1 cellular context compared by ENCODE assay signal in genomic region chr2:10316860-10317259, GRCh38.
TF ChIP-seq lines count a peak whose summit lies in the region.

No MANE protein-coding gene starts in this region.

TF ChIP-seq in SK-N-SH, 30 proteins besides CTCF, POLR2A, EP300 and RAD21 (continued from another document):
- no peak for TF ChIP-seq FOXM1 (IDR thresholded peaks at IDR 0.05; ENCODE audit: low read depth)
- TF ChIP-seq USF2 (IDR thresholded peaks at IDR 0.05; ENCODE audit: borderline replicate concordance, low read depth, low read length), result no peak
- no peak for TF ChIP-seq RFX5 (IDR thresholded peaks at IDR 0.05; ENCODE audit: low read length)
- TF ChIP-seq FOSL2 (IDR thresholded peaks at IDR 0.05; ENCODE audit: borderline replicate concordance, low read depth), result no peak
- TF ChIP-seq YY1 (IDR thresholded peaks at IDR 0.05; ENCODE audit: low read depth), result no peak
- TF ChIP-seq, protein P1, sequence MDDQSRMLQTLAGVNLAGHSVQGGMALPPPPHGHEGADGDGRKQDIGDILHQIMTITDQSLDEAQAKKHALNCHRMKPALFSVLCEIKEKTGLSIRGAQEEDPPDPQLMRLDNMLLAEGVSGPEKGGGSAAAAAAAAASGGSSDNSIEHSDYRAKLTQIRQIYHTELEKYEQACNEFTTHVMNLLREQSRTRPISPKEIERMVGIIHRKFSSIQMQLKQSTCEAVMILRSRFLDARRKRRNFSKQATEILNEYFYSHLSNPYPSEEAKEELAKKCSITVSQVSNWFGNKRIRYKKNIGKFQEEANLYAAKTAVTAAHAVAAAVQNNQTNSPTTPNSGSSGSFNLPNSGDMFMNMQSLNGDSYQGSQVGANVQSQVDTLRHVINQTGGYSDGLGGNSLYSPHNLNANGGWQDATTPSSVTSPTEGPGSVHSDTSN (IDR thresholded peaks at IDR 0.05), result no peak
- no peak for TF ChIP-seq MXI1 (IDR thresholded peaks at IDR 0.05; ENCODE audit: low read depth, low read length)
